16 cellular contexts compared by ENCODE assay signal in genomic region chr20:33677991-33678431, GRCh38. TPM values are rescaled to one million over a fixed set of nuclear protein-coding genes. Genes with fewer than 3 reads are reported as not detected.
DNase-seq lines count a peak whose midpoint lies in the region; ATAC-seq and TF ChIP-seq lines count a peak whose summit lies in the region.
"Had no signal": no experiment of that assay in that cellular context is flagged by ENCODE, and none has a peak within 500 bp of the region (broad histone marks: within the 10 kb centered on the region; RNA-seq: fewer than 3 reads in every experiment).

No MANE protein-coding gene starts in this region.

- H3K9me3 Mint-ChIP-seq in stimulated activated effector memory CD8-positive, alpha-beta T cell treated with anti-CD3 and anti-CD28 coated beads, Interleukin-12 subunit alpha, Interleukin-12 subunit beta, amount 100 ng/mL, for 72 hours, result no peaks in the 10 kb centered on the region
- H3K9me3 Mint-ChIP-seq: activated naive CD4-positive, alpha-beta T cell treated with anti-CD3 and anti-CD28 coated beads for 36 hours; IgD-negative memory B cell had no signal

- DNase-seq in BE2C (peak; percentile 71), SK-N-DZ (ENCODE audit: low spot score) (peak; percentile 70), ovary (peak; percentile 82 to 89 (median 84)), NCI-H1417 treated with DMSO at 0.1 percent for 48 hours (lab: John Stamatoyannopoulos, UW) (no peak), GM19240 (ENCODE audit: insufficient read length, low spot score) (no peak)
- DNase-seq in stimulated activated effector memory CD8-positive, alpha-beta T cell treated with anti-CD3 and anti-CD28 coated beads, Interleukin-12 subunit alpha, Interleukin-12 subunit beta, amount 100 ng/mL, for 72 hours (ENCODE audit: low spot score in 2 of 2), result no peak
- DNase-seq: AML-193; NCI-H1105; NK-92 treated with Interleukin-12 subunit alpha and Interleukin-12 subunit beta, amount 100 ng/mL, for 24 hours; stimulated activated CD4-positive, alpha-beta T cell treated with anti-CD3 and anti-CD28 coated beads, Interleukin-4, amount 100 ng/mL, for 4 hours had no signal

- intact Hi-C loops in ovary (cut with DNase I), result loop anchor here in 2 of 4 donors (5.0 to 10.0 kb wide), 2 partner anchors 54 to 137 kb away; partner anchors contain the start of genes CHMP4B (in 1 of the 2) and ZNF341 (in 1 of the 2)

- TF ChIP-seq CTCF in BE2C (IDR thresholded peaks at IDR 0.05; ENCODE audit: low read depth, low read length) (no peak), gastroesophageal sphincter (IDR thresholded peaks at IDR 0.05) (no peak), ovary (IDR thresholded peaks at IDR 0.05) (no peak)

- H3K4me1 ChIP-seq in BE2C (peaks cover 27% of the 10 kb centered on the region), gastroesophageal sphincter (peaks cover 0 to 55% (median 31%) of the 10 kb centered on the region in 3 donors), ovary (ENCODE audit: insufficient read depth) (peaks cover 41% of the 10 kb centered on the region)

- H3K4me3 ChIP-seq in BE2C (ENCODE audit: low read depth, low read length) (no peak overlapping the region), gastroesophageal sphincter (no peak overlapping the region), ovary (no peak overlapping the region)
- H3K4me3 ChIP-seq: breast epithelium had no signal

- H3K27ac ChIP-seq in gastroesophageal sphincter (peak overlapping the region in 3 of 4 donors; percentile 93 to 97 (median 95)), ovary (peak overlapping the region; percentile 93 to 97)

- no peak overlapping the region for H3K4me3 Mint-ChIP-seq in stimulated activated effector memory CD8-positive, alpha-beta T cell treated with anti-CD3 and anti-CD28 coated beads, Interleukin-12 subunit alpha, Interleukin-12 subunit beta, amount 100 ng/mL, for 72 hours
- H3K4me3 Mint-ChIP-seq: activated naive CD4-positive, alpha-beta T cell treated with anti-CD3 and anti-CD28 coated beads for 36 hours had no signal

- H3K36me3 ChIP-seq in BE2C (peaks cover 65% of the 10 kb centered on the region), gastroesophageal sphincter (no peaks in the 10 kb centered on the region), ovary (no peaks in the 10 kb centered on the region)
- H3K36me3 ChIP-seq: breast epithelium had no signal

- H3K9me3 ChIP-seq in BE2C (no peaks in the 10 kb centered on the region), gastroesophageal sphincter (no peaks in the 10 kb centered on the region), ovary (no peaks in the 10 kb centered on the region)
- H3K9me3 ChIP-seq: breast epithelium had no signal

- ATAC-seq in gastroesophageal sphincter, result peak; percentile 49
- no peak for ATAC-seq in GM21381 (IDR thresholded peaks at IDR 0.05; ENCODE audit: unreplicated experiment)
- no peak for ATAC-seq in stimulated activated effector memory CD8-positive, alpha-beta T cell treated with anti-CD3 and anti-CD28 coated beads, Interleukin-12 subunit alpha, Interleukin-12 subunit beta, amount 100 ng/mL, for 72 hours

- no peak for TF ChIP-seq POLR2A in gastroesophageal sphincter (IDR thresholded peaks at IDR 0.05)
- no peak for TF ChIP-seq POLR2A in ovary (IDR thresholded peaks at IDR 0.05)

- peaks cover 71% of the 10 kb centered on the region for H3K36me3 Mint-ChIP-seq in stimulated activated effector memory CD8-positive, alpha-beta T cell treated with anti-CD3 and anti-CD28 coated beads, Interleukin-12 subunit alpha, Interleukin-12 subunit beta, amount 100 ng/mL, for 72 hours
- H3K36me3 Mint-ChIP-seq: IgD-negative memory B cell had no signal

- no peak for TF ChIP-seq EP300 in gastroesophageal sphincter (IDR thresholded peaks at IDR 0.05)
- TF ChIP-seq EP300 in ovary (IDR thresholded peaks at IDR 0.05), result no peak

- no CpG with 5 or more reads among the region's 12 CpGs for WGBS in gastroesophageal sphincter (ENCODE audit: low coverage in 1 of 2), 2 donors
- 25 to 63% (median 29%) methylated on average over 7 to 12 of the region's 12 CpGs for WGBS in ovary, 3 donors

- H3K27ac Mint-ChIP-seq in stimulated activated effector memory CD8-positive, alpha-beta T cell treated with anti-CD3 and anti-CD28 coated beads, Interleukin-12 subunit alpha, Interleukin-12 subunit beta, amount 100 ng/mL, for 72 hours, result no peak overlapping the region

- H3K27me3 ChIP-seq in BE2C (no peaks in the 10 kb centered on the region), gastroesophageal sphincter (no peaks in the 10 kb centered on the region), ovary (no peaks in the 10 kb centered on the region)
- H3K27me3 ChIP-seq: breast epithelium had no signal

- H3K4me1 Mint-ChIP-seq in stimulated activated effector memory CD8-positive, alpha-beta T cell treated with anti-CD3 and anti-CD28 coated beads, Interleukin-12 subunit alpha, Interleukin-12 subunit beta, amount 100 ng/mL, for 72 hours, result peaks cover 69% of the 10 kb centered on the region

RNA-seq across cellular contexts. Expression of gene NECAB3, which starts 3.8 kb away (rescaled TPM):
- 39.5 TPM for polyA plus RNA-seq in BE2C (2012; ENCODE audit: insufficient read depth, insufficient read length, low read depth)
- 83.8 and 101 TPM in 2 replicates for polyA plus RNA-seq in SK-N-DZ (2014; cell fraction: cytosol; rRNA removed)
- 281 and 314 TPM in 2 replicates for polyA plus RNA-seq in SK-N-DZ (2014; cell fraction: nucleus; rRNA removed)
- total RNA-seq in gastroesophageal sphincter (10 to 100 TPM; 30.6 to 71.9 (median 52.9) TPM), ovary (100 to 1,000 TPM in 4 of 7 donors, 10 to 100 TPM in 3; 74.3 to 166 (median 103) TPM)
- 10 to 100 TPM in 1 of 2 donors, 1 to 10 TPM in 1; 9.2 to 95.6 TPM for polyA plus RNA-seq in ovary

RNA-seq across cellular contexts. Expression of gene E2F1, which starts 8.2 kb away (rescaled TPM):
- 18.2 TPM for polyA plus RNA-seq in BE2C (2012; ENCODE audit: insufficient read depth, insufficient read length, low read depth)
- polyA plus RNA-seq in SK-N-DZ (2014; cell fraction: cytosol; rRNA removed), result 217 and 226 TPM in 2 replicates
- 524 and 528 TPM in 2 replicates for polyA plus RNA-seq in SK-N-DZ (2014; cell fraction: nucleus; rRNA removed)
- total RNA-seq in gastroesophageal sphincter, result 1 to 10 TPM in 3 of 4 donors, under 1 TPM in 1; 0.57 to 4.4 (median 1.5) TPM
- total RNA-seq in ovary, result 1 to 10 TPM; 2.3 to 7.6 (median 3.4) TPM
- polyA plus RNA-seq in ovary, result 1 to 10 TPM in 1 of 2 donors, under 1 TPM in 1; 0.95 to 4.1 TPM

RNA-seq across cellular contexts. Expression of gene ACTL10, which starts 11.3 kb away (rescaled TPM):
- 4.3 TPM for polyA plus RNA-seq in BE2C (2012; ENCODE audit: insufficient read depth, insufficient read length, low read depth)
- 0.80 and 1.2 TPM in 2 replicates for polyA plus RNA-seq in SK-N-DZ (2014; cell fraction: cytosol; rRNA removed)
- 0.43 and 0.94 TPM in 2 replicates for polyA plus RNA-seq in SK-N-DZ (2014; cell fraction: nucleus; rRNA removed)
- total RNA-seq in gastroesophageal sphincter (1 to 10 TPM in 3 of 4 donors, under 1 TPM in 1; 0.54 to 2.7 (median 2.1) TPM), ovary (1 to 10 TPM; 1.0 to 2.4 (median 1.7) TPM)
- polyA plus RNA-seq in ovary, result under 1 TPM in 1 of 2 donors, not detected in 1; 0.59 TPM

RNA-seq across cellular contexts. Expression of gene C20orf144, which starts 15.9 kb away (rescaled TPM):
- 0.57 TPM for polyA plus RNA-seq in BE2C (2012; ENCODE audit: insufficient read depth, insufficient read length, low read depth)
- 0.09 and 0.85 TPM in 2 replicates for polyA plus RNA-seq in SK-N-DZ (2014; cell fraction: cytosol; rRNA removed)
- not detected in 2 replicates for polyA plus RNA-seq in SK-N-DZ (2014; cell fraction: nucleus; rRNA removed)
- not detected for total RNA-seq in gastroesophageal sphincter
- total RNA-seq in ovary, result under 1 TPM in 1 of 7 donors, not detected in 6; 0.46 TPM
- polyA plus RNA-seq in ovary, result under 1 TPM in 1 of 2 donors, not detected in 1; 0.05 TPM
- total RNA-seq: lower leg skin had no signal
- polyA plus RNA-seq: IgD-negative memory B cell had no signal

RNA-seq across cellular contexts. Expression of gene PXMP4, which starts 42.1 kb away (rescaled TPM):
- polyA plus RNA-seq in BE2C (2012; ENCODE audit: insufficient read depth, insufficient read length, low read depth), result 12.9 TPM
- polyA plus RNA-seq in SK-N-DZ (2014; cell fraction: cytosol; rRNA removed), result 23.8 and 29.7 TPM in 2 replicates
- 10.2 and 12.1 TPM in 2 replicates for polyA plus RNA-seq in SK-N-DZ (2014; cell fraction: nucleus; rRNA removed)
- total RNA-seq in gastroesophageal sphincter (1 to 10 TPM; 4.4 to 8.9 (median 6.8) TPM), ovary (10 to 100 TPM in 5 of 7 donors, 1 to 10 TPM in 2; 3.4 to 15.1 (median 11.8) TPM)
- polyA plus RNA-seq in ovary, result 1 to 10 TPM; 5.3 to 8.8 TPM

Comparison
In these comparisons a context has a peak if more than half of its experiments do, and no peak if none do; other contexts are left out.
1. DNase-seq: peak in BE2C (single experiment), SK-N-DZ (single experiment) and ovary (5 of 5); none in NCI-H1417 treated with DMSO at 0.1 percent for 48 hours (single experiment), GM19240 (single experiment) and stimulated activated effector memory CD8-positive, alpha-beta T cell treated with anti-CD3 and anti-CD28 coated beads, Interleukin-12 subunit alpha, Interleukin-12 subunit beta, amount 100 ng/mL, for 72 hours (0 of 2).